28 cellular contexts compared by ENCODE assay signal in the genomic region with DNA sequence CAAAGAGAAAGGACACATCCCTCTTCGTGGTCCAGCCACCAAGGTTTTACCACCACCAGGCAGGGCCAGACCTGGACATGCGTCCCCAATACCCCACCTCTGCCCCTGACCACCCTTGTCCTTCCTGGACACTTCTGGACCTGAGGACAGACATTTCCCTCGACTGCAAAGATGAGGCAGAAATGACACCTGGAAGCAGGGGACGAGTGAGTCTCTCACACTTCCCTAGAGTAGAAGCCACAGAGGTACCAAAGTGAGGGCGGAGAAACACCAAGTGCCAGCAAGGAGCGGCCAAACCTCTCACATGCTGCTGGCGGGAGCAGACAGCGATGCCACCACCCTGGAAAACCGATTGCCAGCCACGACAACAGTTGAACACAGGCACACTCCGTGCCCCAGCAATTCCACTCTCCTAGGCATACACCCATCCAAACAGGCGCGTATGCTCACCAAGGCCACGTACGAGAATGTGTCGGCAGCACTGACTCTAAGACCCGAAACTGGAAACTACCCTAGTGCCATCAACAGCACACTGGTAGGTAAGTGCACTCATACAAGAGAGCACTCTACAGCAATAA.
"Had no signal": no experiment of that assay in that cellular context is flagged by ENCODE, and none has a peak within 500 bp of the region (broad histone marks: within the 10 kb centered on the region; RNA-seq: fewer than 3 reads in every experiment).

No MANE protein-coding gene starts in this region.

- H3K4me1 Mint-ChIP-seq: activated B cell treated with CpG ODN at 0.5 μM for 24 hours; activated CD4-positive, alpha-beta T cell treated with anti-CD3 and anti-CD28 coated beads, Interleukin-2, amount 10 ng/mL, durations not matched to agents 7 days and 5 days; central memory CD8-positive, alpha-beta T cell; T-cell had no signal

- H3K27ac ChIP-seq: SK-N-MC had no signal

- H3K27ac Mint-ChIP-seq: activated B cell treated with CpG ODN at 0.5 μM for 24 hours; activated CD4-positive, alpha-beta memory T cell treated with anti-CD3 and anti-CD28 coated beads for 36 hours; activated CD4-positive, alpha-beta T cell treated with anti-CD3 and anti-CD28 coated beads, Interleukin-2, amount 10 ng/mL, durations not matched to agents 7 days and 5 days; activated naive CD4-positive, alpha-beta T cell treated with anti-CD3 and anti-CD28 coated beads for 36 hours; activated naive CD8-positive, alpha-beta T cell; T-cell had no signal

- H3K27me3 Mint-ChIP-seq: activated CD4-positive, alpha-beta T cell treated with anti-CD3 and anti-CD28 coated beads, Interleukin-2, amount 10 ng/mL, durations not matched to agents 7 days and 5 days; central memory CD8-positive, alpha-beta T cell had no signal

- H3K36me3 Mint-ChIP-seq: activated CD4-positive, alpha-beta memory T cell treated with anti-CD3 and anti-CD28 coated beads for 36 hours; activated naive CD8-positive, alpha-beta T cell; brain; T-cell had no signal

- H3K4me3 ChIP-seq: SK-N-MC had no signal

- ATAC-seq: activated T-cell treated with anti-CD3 and anti-CD28 coated beads, Interleukin-2, amount 50 U/mL, for 4 hours; Panc1; Right ventricle myocardium inferior; T-cell had no signal

- H3K9me3 Mint-ChIP-seq: activated B cell treated with CpG ODN at 0.5 μM for 24 hours; activated CD4-positive, alpha-beta memory T cell treated with anti-CD3 and anti-CD28 coated beads for 36 hours; activated CD4-positive, alpha-beta T cell treated with anti-CD3 and anti-CD28 coated beads, Interleukin-2, amount 10 ng/mL, durations not matched to agents 7 days and 5 days; activated naive CD4-positive, alpha-beta T cell treated with anti-CD3 and anti-CD28 coated beads for 36 hours; activated T-cell treated with anti-CD3 and anti-CD28 coated beads, Interleukin-2, amount 50 U/mL, for 4 hours; central memory CD8-positive, alpha-beta T cell; T-cell had no signal

- DNase-seq: activated B cell treated with CpG ODN at 0.5 μM for 24 hours; activated CD4-positive, alpha-beta memory T cell treated with anti-CD3 and anti-CD28 coated beads for 36 hours; activated CD4-positive, alpha-beta T cell treated with anti-CD3 and anti-CD28 coated beads for 1 hour; activated CD4-positive, alpha-beta T cell treated with anti-CD3 and anti-CD28 coated beads, Interleukin-2, amount 10 ng/mL, durations not matched to agents 7 days and 5 days; activated CD8-positive, alpha-beta memory T cell treated with anti-CD3 and anti-CD28 coated beads for 24 hours; activated gamma-delta T cell; activated naive CD4-positive, alpha-beta T cell treated with anti-CD3 and anti-CD28 coated beads for 36 hours; activated T-cell treated with anti-CD3 and anti-CD28 coated beads, Interleukin-2, amount 50 U/mL, for 4 hours; amygdala; MM.1S; NCI-H1105 treated with DMSO at 0.1 percent for 48 hours; NCI-H1436 treated with DMSO at 0.1 percent for 48 hours; NCI-H1930; NCI-H2171; NCI-H2227 treated with DMSO at 0.1 percent for 48 hours; NCI-H446 treated with DMSO at 0.1 percent for 48 hours; NK-92 treated with Interleukin-12 subunit alpha and Interleukin-12 subunit beta, amount 100 ng/mL, for 24 hours; OCI-M1; RPMI8226; T-cell; T-helper 2 cell; T1000 had no signal

- H3K4me3 Mint-ChIP-seq: activated B cell treated with CpG ODN at 0.5 μM for 24 hours; activated CD4-positive, alpha-beta memory T cell treated with anti-CD3 and anti-CD28 coated beads for 36 hours; activated CD4-positive, alpha-beta T cell treated with anti-CD3 and anti-CD28 coated beads, Interleukin-2, amount 10 ng/mL, durations not matched to agents 7 days and 5 days; activated naive CD4-positive, alpha-beta T cell treated with anti-CD3 and anti-CD28 coated beads for 36 hours; activated naive CD8-positive, alpha-beta T cell; activated T-cell treated with anti-CD3 and anti-CD28 coated beads, Interleukin-2, amount 50 U/mL, for 4 hours; brain; central memory CD8-positive, alpha-beta T cell; T-cell had no signal
